In genomic region chr10:6215241-6215640, GRCh38 we compare ENCODE assay signal across 15 cellular contexts.
"Had no signal": no experiment of that assay in that cellular context is flagged by ENCODE, and none has a peak within 500 bp of the region (broad histone marks: within the 10 kb centered on the region; RNA-seq: fewer than 3 reads in every experiment).

No MANE protein-coding gene starts in this region.

- H3K27ac ChIP-seq: adrenal gland, foreskin keratinocyte, left ventricle myocardium inferior, ovary, sigmoid colon, spleen had no signal

- H3K4me3 ChIP-seq: adrenal gland, left ventricle myocardium inferior, ovary, sigmoid colon, spleen had no signal

- H3K36me3 ChIP-seq: ovary had no signal

- FAIRE-seq: bronchial epithelial cell had no signal

- DNase-seq: activated CD4-positive, CD25-positive, alpha-beta regulatory T cell treated with anti-CD3 and anti-CD28 coated beads, Interleukin-2, amount 50 U/mL, for 72 hours; activated CD8-positive, alpha-beta memory T cell treated with anti-CD3 and anti-CD28 coated beads for 24 hours; activated CD8-positive, alpha-beta memory T cell treated with anti-CD3 and anti-CD28 coated beads, Interleukin-2, amount 50 U/mL, for 48 hours; activated effector memory CD4-positive, alpha-beta T cell treated with anti-CD3 and anti-CD28 coated beads, Interleukin-2, amount 50 U/mL, for 16 hours; activated T-cell treated with anti-CD3 and anti-CD28 coated beads, Interleukin-2, amount 50 U/mL, for 48 hours; adrenal gland; effector memory CD8-positive, alpha-beta T cell; left ventricle myocardium inferior; ovary; sigmoid colon; spleen; stimulated activated CD4-positive, alpha-beta T cell treated with anti-CD3 and anti-CD28 coated beads, Interleukin-4, amount 100 ng/mL, for 4 hours had no signal

- ATAC-seq: effector memory CD8-positive, alpha-beta T cell; foreskin keratinocyte; stimulated activated memory B cell treated with anti-CD40 and anti-IgM and Interleukin-4, amounts not matched to agents 10 μg/mL and 1 μg/mL and 100 μg/mL, for 72 hours had no signal

- H3K9me3 ChIP-seq: adrenal gland, left ventricle myocardium inferior, ovary, sigmoid colon, spleen had no signal

- H3K27me3 ChIP-seq: adrenal gland, foreskin keratinocyte, ovary, sigmoid colon, spleen had no signal
